Comparison of ENCODE assay signal across 21 cellular contexts in the genomic region with DNA sequence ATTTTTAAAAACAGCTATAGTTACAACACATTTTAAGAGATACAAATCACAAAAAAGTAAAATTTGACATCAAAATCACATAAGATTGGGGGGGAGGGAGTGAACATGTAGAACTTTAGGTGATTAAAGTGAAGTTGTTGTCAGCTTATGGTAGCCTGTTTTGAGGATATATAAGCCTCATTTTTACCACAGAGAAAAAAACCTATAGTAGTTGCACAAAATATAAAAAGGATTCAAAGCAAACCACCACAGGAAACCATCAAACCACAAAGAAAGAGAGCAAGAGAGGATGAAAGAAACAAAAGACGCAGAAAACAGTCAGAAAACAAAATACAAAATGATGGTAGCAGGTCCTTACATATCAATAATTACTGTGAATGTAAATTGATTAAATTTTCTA.
DNase-seq lines count a peak whose midpoint lies in the region; ATAC-seq and TF ChIP-seq lines count a peak whose summit lies in the region.
"Had no signal": no experiment of that assay in that cellular context is flagged by ENCODE, and none has a peak within 500 bp of the region (broad histone marks: within the 10 kb centered on the region; RNA-seq: fewer than 3 reads in every experiment).

No MANE protein-coding gene starts in this region.

- DNase-seq in T-helper 2 cell treated with Interferon-gamma antibody and Interleukin-4, amounts not matched to agents 5 μg/mL and 100 μg/mL, for 36 hours (ENCODE audit: low spot score), result no peak
- DNase-seq in T-helper 2 cell (no peak), DND-41 (no peak), MV-4-11 (lab: John Stamatoyannopoulos, UW) (peak; percentile 56), ACHN (no peak), iPS-NIHi7 (ENCODE audit: extremely low spot score) (no peak)
- DNase-seq: BE2C; C1 segment of cervical spinal cord; CD4-positive, alpha-beta memory T cell; CD4-positive, CD25-positive, alpha-beta regulatory T cell; CD8-positive, alpha-beta memory T cell; COR-L47; DMS 273 treated with DMSO at 0.1 percent for 48 hours; DMS153; DMS53; DMS79; GF-D8 had no signal

- H3K27ac Mint-ChIP-seq in T-helper 2 cell treated with Interferon-gamma antibody and Interleukin-4, amounts not matched to agents 5 μg/mL and 100 μg/mL, for 36 hours, result peak overlapping the region; percentile 5
- H3K27ac Mint-ChIP-seq: CD14-positive monocyte; CD4-positive, alpha-beta memory T cell; CD8-positive, alpha-beta memory T cell had no signal

- no peaks in the 10 kb centered on the region for H3K27me3 Mint-ChIP-seq in T-helper 2 cell treated with Interferon-gamma antibody and Interleukin-4, amounts not matched to agents 5 μg/mL and 100 μg/mL, for 36 hours (ENCODE audit: low read depth)
- H3K27me3 Mint-ChIP-seq: CD4-positive, alpha-beta memory T cell; CD4-positive, CD25-positive, alpha-beta regulatory T cell; CD8-positive, alpha-beta memory T cell had no signal

- no peak overlapping the region for H3K4me3 Mint-ChIP-seq in T-helper 2 cell treated with Interferon-gamma antibody and Interleukin-4, amounts not matched to agents 5 μg/mL and 100 μg/mL, for 36 hours
- H3K4me3 Mint-ChIP-seq: CD14-positive monocyte; CD4-positive, alpha-beta memory T cell; CD4-positive, CD25-positive, alpha-beta regulatory T cell; CD8-positive, alpha-beta memory T cell had no signal

- H3K9me3 Mint-ChIP-seq in T-helper 2 cell treated with Interferon-gamma antibody and Interleukin-4, amounts not matched to agents 5 μg/mL and 100 μg/mL, for 36 hours, result no peaks in the 10 kb centered on the region

- H4K20me1 ChIP-seq in DND-41 (ENCODE audit: insufficient read depth, low read length), result no peaks in the 10 kb centered on the region

- in situ Hi-C loops in ACHN (cut with HindIII; ENCODE audit: low pct_ligation_motif_present, low pct_unique_long_range_greater_than_20kb, low sequenced_read_pairs), result no loop called here

- no peaks in the 10 kb centered on the region for H3K9me3 ChIP-seq in DND-41 (ENCODE audit: insufficient read depth, low read length, severe bottlenecking)
- H3K9me3 ChIP-seq: A549, BE2C had no signal

- no peak for TF ChIP-seq CTCF in DND-41 (IDR thresholded peaks at IDR 0.05; ENCODE audit: borderline replicate concordance, extremely low read depth, low read length, poor library complexity, severe bottlenecking)

- no peak overlapping the region for H3K4me2 ChIP-seq in DND-41 (ENCODE audit: insufficient read depth, low read length)
- H3K4me2 ChIP-seq: A549 had no signal

- no peaks in the 10 kb centered on the region for H3K27me3 ChIP-seq in DND-41 (ENCODE audit: insufficient read depth, low read length, poor library complexity)
- H3K27me3 ChIP-seq: BE2C had no signal

- no peak overlapping the region for H3K9ac ChIP-seq in DND-41 (ENCODE audit: low read depth, low read length)

- H3K36me3 ChIP-seq in DND-41 (ENCODE audit: insufficient read depth, low read length), result no peaks in the 10 kb centered on the region
- H3K36me3 ChIP-seq: BE2C had no signal

- peaks cover 13% of the 10 kb centered on the region for H3K4me1 ChIP-seq in DND-41 (ENCODE audit: insufficient read depth, low read length)
- H3K4me1 ChIP-seq: A549, BE2C had no signal

- peaks cover 1% of the 10 kb centered on the region for H3K4me1 Mint-ChIP-seq in T-helper 2 cell treated with Interferon-gamma antibody and Interleukin-4, amounts not matched to agents 5 μg/mL and 100 μg/mL, for 36 hours (ENCODE audit: low read depth)
- H3K4me1 Mint-ChIP-seq: CD14-positive monocyte; CD4-positive, alpha-beta memory T cell; CD4-positive, CD25-positive, alpha-beta regulatory T cell; CD8-positive, alpha-beta memory T cell had no signal

- ATAC-seq in DND-41 (ENCODE audit: insufficient read depth, low read depth), result peak; percentile 53; the same call in 2 of the 3 replicates
- no peak for ATAC-seq in HG02798 (IDR thresholded peaks at IDR 0.05; ENCODE audit: poor library complexity, unreplicated experiment)
- ATAC-seq: A549 had no signal

- no peaks in the 10 kb centered on the region for H3K79me2 ChIP-seq in DND-41 (ENCODE audit: insufficient read depth, low read length)

- H3K27ac ChIP-seq in DND-41 (ENCODE audit: low read length), result no peak overlapping the region
- H3K27ac ChIP-seq: 22Rv1, A549 had no signal

- H2AFZ ChIP-seq in DND-41 (ENCODE audit: low read depth, low read length), result no peak overlapping the region

- no peaks in the 10 kb centered on the region for H3K36me3 Mint-ChIP-seq in T-helper 2 cell treated with Interferon-gamma antibody and Interleukin-4, amounts not matched to agents 5 μg/mL and 100 μg/mL, for 36 hours (ENCODE audit: low read depth)
- H3K36me3 Mint-ChIP-seq: CD14-positive monocyte; CD4-positive, alpha-beta memory T cell; CD4-positive, CD25-positive, alpha-beta regulatory T cell; CD8-positive, alpha-beta memory T cell had no signal

- no peak overlapping the region for H3K4me3 ChIP-seq in DND-41 (ENCODE audit: low read depth in 1 of 2, low read length in 2 of 2)
- H3K4me3 ChIP-seq: A549 had no signal
